In genomic region chr22:46067159-46068111, GRCh38 we compare ENCODE assay signal across 9 cellular contexts.
DNase-seq lines count a peak whose midpoint lies in the region; ATAC-seq, FAIRE-seq and TF ChIP-seq lines count a peak whose summit lies in the region.
"Had no signal": no experiment of that assay in that cellular context is flagged by ENCODE, and none has a peak within 500 bp of the region (broad histone marks: within the 10 kb centered on the region; RNA-seq: fewer than 3 reads in every experiment).

No MANE protein-coding gene starts in this region.

- no peaks in the 10 kb centered on the region for H3K9me3 ChIP-seq in liver (ENCODE audit: control insufficient read depth in 4 of 4, low read length in 3 of 4)
- no peaks in the 10 kb centered on the region for H3K9me3 ChIP-seq in HepG2 (ENCODE audit: low read length)
- H3K9me3 ChIP-seq in adipocyte (ENCODE audit: control insufficient read depth, low read length), result no peaks in the 10 kb centered on the region
- H3K9me3 ChIP-seq in left lung, result no peaks in the 10 kb centered on the region

- H3K27ac ChIP-seq in liver (ENCODE audit: low read depth in 1 of 2, low read length in 2 of 2), result peak overlapping the region; percentile 100
- H3K27ac ChIP-seq in HepG2 (ENCODE audit: extremely low read length, insufficient read depth, low read length), result no peak overlapping the region
- peak overlapping the region; percentile 97 to 100 for H3K27ac ChIP-seq in left lung

- TF ChIP-seq CTCF in liver (IDR thresholded peaks at IDR 0.05; ENCODE audit: low read depth, low read length, missing input control), result no peak
- TF ChIP-seq CTCF in HepG2 (CRISPR knock-in tag; IDR thresholded peaks at IDR 0.05), result no peak
- no peak for TF ChIP-seq CTCF in left lung (IDR thresholded peaks at IDR 0.05)

- H3K4me1 ChIP-seq in liver (ENCODE audit: control insufficient read depth in 4 of 4, insufficient read depth in 4 of 4, low read length in 3 of 4) (peaks cover 0 to 45% (median 28%) of the 10 kb centered on the region in 4 donors), HepG2 (ENCODE audit: insufficient read depth, low read length) (no peaks in the 10 kb centered on the region), adipocyte (ENCODE audit: control insufficient read depth, insufficient read depth, low read length) (peaks cover 60% of the 10 kb centered on the region), left lung (peaks cover 23 to 79% of the 10 kb centered on the region in 2 donors)

- H3K79me2 ChIP-seq in HepG2 (ENCODE audit: insufficient read depth, low read length), result no peaks in the 10 kb centered on the region

- H3K27me3 ChIP-seq in liver (ENCODE audit: control insufficient read depth in 4 of 4, insufficient read depth in 4 of 4, low read length in 3 of 4) (no peaks in the 10 kb centered on the region), HepG2 (ENCODE audit: control insufficient read depth in 1 of 2, insufficient read depth in 2 of 2, low read length in 2 of 2) (peaks cover 7 to 85% of the 10 kb centered on the region in 2 experiments), adipocyte (replicated peaks; ENCODE audit: control insufficient read depth, insufficient read depth, low read length) (no peaks in the 10 kb centered on the region), left lung (no peaks in the 10 kb centered on the region)

- H3K4me2 ChIP-seq in HepG2 (ENCODE audit: low read depth, low read length), result no peak overlapping the region

- no peak for DNase-seq in HepG2 (ENCODE audit: low spot score)
- DNase-seq in adipocyte (ENCODE audit: low read depth), result no peak
- DNase-seq in left lung, result peak; percentile 26 to 29
- no peak for DNase-seq in AG08395 (ENCODE audit: low spot score)
- DNase-seq in GF-D8 (lab: John Stamatoyannopoulos, UW), result no peak
- DNase-seq in SKM-1 treated with dmso at 0.1 percent for 144 hours (lab: John Stamatoyannopoulos, UW; ENCODE audit: unreplicated experiment), result no peak

- H3K4me3 ChIP-seq in liver (ENCODE audit: low read depth in 1 of 3, low read length in 3 of 3), result no peak overlapping the region
- no peak overlapping the region for H3K4me3 ChIP-seq in HepG2 (replicated peaks in 1 of 3; ENCODE audit: insufficient read depth in 1 of 3, low read depth in 2 of 3, low read length in 3 of 3)
- peak overlapping the region; percentile 85 for H3K4me3 ChIP-seq in adipocyte (ENCODE audit: low read length)
- H3K4me3 ChIP-seq in left lung, result no peak overlapping the region

- H3K36me3 ChIP-seq in liver (ENCODE audit: control insufficient read depth in 4 of 4, insufficient read depth in 3 of 4, low read depth in 1 of 4, low read length in 3 of 4) (no peaks in the 10 kb centered on the region), HepG2 (replicated peaks in 1 of 2; ENCODE audit: control insufficient read depth in 1 of 2, insufficient read depth in 2 of 2, low read length in 2 of 2) (no peaks in the 10 kb centered on the region), adipocyte (ENCODE audit: control insufficient read depth, insufficient read depth, low read length, severe bottlenecking) (no peaks in the 10 kb centered on the region), left lung (no peaks in the 10 kb centered on the region)

- TF ChIP-seq POLR2A in HepG2 (IDR thresholded peaks at IDR 0.05; ENCODE audit: insufficient read depth in 1 of 2, low read depth in 2 of 2, low read length in 2 of 2), result no peak

- H3K9ac ChIP-seq in liver (ENCODE audit: low read depth in 1 of 2, low read length in 2 of 2), result peak overlapping the region; percentile 30 to 66
- H3K9ac ChIP-seq in HepG2 (ENCODE audit: insufficient read depth, low read depth, low read length), result no peak overlapping the region
- H3K9ac ChIP-seq in adipocyte (ENCODE audit: low read length), result peak overlapping the region; percentile 99

- POLR2A ChIA-PET in HepG2 (lab: Yijun Ruan, JAX), result no interaction called here

- intact Hi-C loops in HepG2 (cut with micrococcal nuclease; ENCODE audit: unreplicated experiment) (no loop called here), left lung (cut with DNase I) (no loop called here)

- 60% methylated on average over 19 of the region's 19 CpGs for WGBS in liver
- WGBS in HepG2 (ENCODE audit: low lambda C conversion rate), result 46% methylated on average over 19 of the region's 19 CpGs

- H2AFZ ChIP-seq in HepG2 (ENCODE audit: low read length), result no peak overlapping the region

- no peak for ATAC-seq in HepG2
- no peak for ATAC-seq in left lung
- ATAC-seq in GM21528 (IDR thresholded peaks at IDR 0.05; ENCODE audit: low FRiP score, unreplicated experiment), result no peak

- no TSS peak for BruUV-seq in HepG2 (replicated peaks; lab: Mats Ljungman, UMichigan)

- no peak for TF ChIP-seq RAD21 in liver (IDR thresholded peaks at IDR 0.05)
- TF ChIP-seq RAD21 in HepG2 (CRISPR knock-in tag; IDR thresholded peaks at IDR 0.05), result no peak

- TF ChIP-seq EP300 in HepG2 (IDR thresholded peaks at IDR 0.05; ENCODE audit: low read depth in 2 of 2, low read length in 2 of 2), result no peak
- no peak for TF ChIP-seq EP300 in HepG2 (CRISPR knock-in tag; IDR thresholded peaks at IDR 0.05; ENCODE audit: borderline replicate concordance)

- FAIRE-seq in HepG2 (lab: Jason Lieb, UNC), result no peak
- FAIRE-seq: colon had no signal

- CTCF ChIA-PET in HepG2 (lab: Yijun Ruan, JAX; ENCODE audit: low intra/inter-chr PET ratio, low total read pairs), result no interaction called here

- no peaks in the 10 kb centered on the region for H4K20me1 ChIP-seq in HepG2 (ENCODE audit: insufficient read depth, low read length)

- in situ Hi-C loops in HepG2 (cut with HindIII; ENCODE audit: extremely low pct_ligation_motif_present, low pct_unique_long_range_greater_than_20kb), result no loop called here

TF ChIP-seq in liver, 16 proteins besides CTCF, POLR2A, EP300 and RAD21:
- TF ChIP-seq SP1 (IDR thresholded peaks at IDR 0.05), result no peak
- peak; percentile 21 for TF ChIP-seq NR2F2 (IDR thresholded peaks at IDR 0.05)

TF ChIP-seq in HepG2, 621 proteins besides CTCF, POLR2A, EP300 and RAD21:
- TF ChIP-seq ZNF569 (CRISPR knock-in tag; IDR thresholded peaks at IDR 0.05; ENCODE audit: borderline replicate concordance) (no peak), ZNF333 (CRISPR knock-in tag; IDR thresholded peaks at IDR 0.05; ENCODE audit: borderline replicate concordance) (no peak), U2AF2 (IDR thresholded peaks at IDR 0.05; ENCODE audit: low read depth, low read length) (no peak), ZNF225 (CRISPR knock-in tag; IDR thresholded peaks at IDR 0.05) (no peak), ZNF644 (CRISPR knock-in tag; IDR thresholded peaks at IDR 0.05; ENCODE audit: low read depth) (no peak), SP5 (CRISPR knock-in tag; IDR thresholded peaks at IDR 0.05; ENCODE audit: borderline replicate concordance, low read depth) (no peak), ZNF564 (CRISPR knock-in tag; IDR thresholded peaks at IDR 0.05) (no peak), MYPOP (CRISPR knock-in tag; IDR thresholded peaks at IDR 0.05) (no peak), KLF15 (CRISPR knock-in tag; IDR thresholded peaks at IDR 0.05; ENCODE audit: borderline replicate concordance) (no peak)

Comparison
In these comparisons a context has a peak if more than half of its experiments do, and no peak if none do; other contexts are left out.
1. DNase-seq: peak in left lung (2 of 2); none in HepG2 (single experiment), adipocyte (single experiment), AG08395 (single experiment), GF-D8 (single experiment) and SKM-1 treated with dmso at 0.1 percent for 144 hours (single experiment).